Comparison of ENCODE assay signal across 28 cellular contexts in the genomic region with DNA sequence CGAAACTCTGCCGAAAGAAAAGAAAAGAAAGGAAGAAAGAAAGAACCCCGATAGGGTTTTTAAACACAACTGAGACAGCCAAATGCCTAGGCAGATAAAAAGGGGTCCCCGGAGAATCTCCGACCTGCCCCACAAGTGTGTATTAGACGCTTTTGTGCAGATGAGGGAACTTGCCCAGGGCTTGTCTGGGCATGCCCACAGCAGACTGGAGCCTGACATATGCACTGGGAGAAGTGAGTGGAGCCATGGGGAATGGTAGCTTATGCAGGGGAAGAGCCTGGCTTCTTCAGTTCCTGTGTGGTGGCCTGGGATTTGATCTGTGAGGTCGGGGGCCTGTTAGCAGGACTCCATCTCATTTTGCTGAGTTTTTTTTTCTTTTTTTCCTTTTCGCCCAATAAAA.
DNase-seq lines count a peak whose midpoint lies in the region; ATAC-seq, FAIRE-seq and TF ChIP-seq lines count a peak whose summit lies in the region.
"Had no signal": no experiment of that assay in that cellular context is flagged by ENCODE, and none has a peak within 500 bp of the region (broad histone marks: within the 10 kb centered on the region; RNA-seq: fewer than 3 reads in every experiment).

No MANE protein-coding gene starts in this region.

- H3K4me1 Mint-ChIP-seq in glutamatergic neuron (ENCODE audit: low read depth, unreplicated experiment), result peaks cover 16% of the 10 kb centered on the region
- H3K4me1 Mint-ChIP-seq: stimulated activated effector memory CD8-positive, alpha-beta T cell treated with anti-CD3 and anti-CD28 coated beads, Interleukin-12 subunit alpha, Interleukin-12 subunit beta, amount 100 ng/mL, for 72 hours had no signal

- BruUV-seq in HepG2 (replicated peaks; lab: Mats Ljungman, UMichigan), result no TSS peak

- H2AFZ ChIP-seq in HepG2 (ENCODE audit: low read length), result no peak overlapping the region

- peak overlapping the region; percentile 54 for H3K27ac ChIP-seq in HepG2 (ENCODE audit: extremely low read length, insufficient read depth, low read length)
- H3K27ac ChIP-seq in right lobe of liver, result no peak overlapping the region
- H3K27ac ChIP-seq in left lung, result no peak overlapping the region
- H3K27ac ChIP-seq: 22Rv1, cardiac muscle cell, colonic mucosa, sigmoid colon had no signal

- TF ChIP-seq EP300 in HepG2 (IDR thresholded peaks at IDR 0.05; ENCODE audit: low read depth in 2 of 2, low read length in 2 of 2) (no peak), HepG2 (CRISPR knock-in tag; IDR thresholded peaks at IDR 0.05; ENCODE audit: borderline replicate concordance) (no peak)

- H3K4me1 ChIP-seq in HepG2 (ENCODE audit: insufficient read depth, low read length) (peaks cover 91% of the 10 kb centered on the region), right lobe of liver (no peaks in the 10 kb centered on the region), left lung (no peaks in the 10 kb centered on the region)
- H3K4me1 ChIP-seq: colonic mucosa, sigmoid colon had no signal

- H3K4me3 ChIP-seq in HepG2 (replicated peaks in 1 of 3; ENCODE audit: insufficient read depth in 1 of 3, low read depth in 2 of 3, low read length in 3 of 3) (no peak overlapping the region), right lobe of liver (no peak overlapping the region), left lung (no peak overlapping the region)
- H3K4me3 ChIP-seq: cardiac muscle cell, colonic mucosa, lung, sigmoid colon had no signal

- peaks cover 3% of the 10 kb centered on the region for H3K9me3 Mint-ChIP-seq in glutamatergic neuron (ENCODE audit: unreplicated experiment)
- H3K9me3 Mint-ChIP-seq: stimulated activated effector memory CD8-positive, alpha-beta T cell treated with anti-CD3 and anti-CD28 coated beads, Interleukin-12 subunit alpha, Interleukin-12 subunit beta, amount 100 ng/mL, for 72 hours; T-cell had no signal

- H3K4me2 ChIP-seq in HepG2 (ENCODE audit: low read depth, low read length), result no peak overlapping the region

- TF ChIP-seq CTCF in HepG2 (CRISPR knock-in tag; IDR thresholded peaks at IDR 0.05), result no peak
- TF ChIP-seq CTCF in right lobe of liver (IDR thresholded peaks at IDR 0.05), result no peak
- TF ChIP-seq CTCF in glutamatergic neuron (IDR thresholded peaks at IDR 0.05; ENCODE audit: partially characterized antibody, unreplicated experiment), result no peak
- no peak for TF ChIP-seq CTCF in left lung (IDR thresholded peaks at IDR 0.05)

- no peaks in the 10 kb centered on the region for H3K27me3 Mint-ChIP-seq in glutamatergic neuron (ENCODE audit: unreplicated experiment)
- H3K27me3 Mint-ChIP-seq: progenitor cell of endocrine pancreas had no signal

- TF ChIP-seq RAD21 in HepG2 (CRISPR knock-in tag; IDR thresholded peaks at IDR 0.05), result no peak

- H3K9me3 ChIP-seq in HepG2 (ENCODE audit: low read length), result no peaks in the 10 kb centered on the region
- no peaks in the 10 kb centered on the region for H3K9me3 ChIP-seq in right lobe of liver
- H3K9me3 ChIP-seq in left lung, result no peaks in the 10 kb centered on the region
- H3K9me3 ChIP-seq: colonic mucosa, sigmoid colon had no signal

- no peak for FAIRE-seq in HepG2 (lab: Jason Lieb, UNC)
- FAIRE-seq: D721Med had no signal

- no peak overlapping the region for H3K9ac ChIP-seq in HepG2 (ENCODE audit: insufficient read depth, low read depth, low read length)

- POLR2A ChIA-PET in HepG2 (lab: Yijun Ruan, JAX), result no interaction called here

- H3K79me2 ChIP-seq in HepG2 (ENCODE audit: insufficient read depth, low read length), result peaks cover 72% of the 10 kb centered on the region

- TF ChIP-seq POLR2A in HepG2 (IDR thresholded peaks at IDR 0.05; ENCODE audit: insufficient read depth in 1 of 2, low read depth in 2 of 2, low read length in 2 of 2) (0 out of 4 replicates have a peak, but pooled peaks of 1 of the 2 experiments have one; percentile 26), right lobe of liver (IDR thresholded peaks at IDR 0.05) (no peak)

- in situ Hi-C loops in HepG2 (cut with HindIII; ENCODE audit: extremely low pct_ligation_motif_present, low pct_unique_long_range_greater_than_20kb), result no loop called here

- CTCF ChIA-PET in HepG2 (lab: Yijun Ruan, JAX; ENCODE audit: low intra/inter-chr PET ratio, low total read pairs), result no interaction called here

- no peaks in the 10 kb centered on the region for H3K36me3 Mint-ChIP-seq in glutamatergic neuron (ENCODE audit: unreplicated experiment)
- H3K36me3 Mint-ChIP-seq: stimulated activated effector memory CD8-positive, alpha-beta T cell treated with anti-CD3 and anti-CD28 coated beads, Interleukin-12 subunit alpha, Interleukin-12 subunit beta, amount 100 ng/mL, for 72 hours; T-cell had no signal

- intact Hi-C loops in HepG2 (cut with micrococcal nuclease; ENCODE audit: unreplicated experiment), result no loop called here
- intact Hi-C loops in right lobe of liver (cut with DNase I), result no loop called here
- intact Hi-C loops in left lung (cut with DNase I), result no loop called here

- H3K36me3 ChIP-seq in HepG2 (replicated peaks in 1 of 2; ENCODE audit: control insufficient read depth in 1 of 2, insufficient read depth in 2 of 2, low read length in 2 of 2) (peaks cover 6 to 28% of the 10 kb centered on the region in 2 experiments; a peak in 2 of 5 replicates), right lobe of liver (no peaks in the 10 kb centered on the region), left lung (no peaks in the 10 kb centered on the region)
- H3K36me3 ChIP-seq: cardiac muscle cell, colonic mucosa, sigmoid colon had no signal

- no peak for ATAC-seq in HepG2
- ATAC-seq in right lobe of liver, result no peak
- ATAC-seq in left lung, result no peak
- no peak for ATAC-seq in GM18517 (IDR thresholded peaks at IDR 0.05; ENCODE audit: unreplicated experiment)
- ATAC-seq: stimulated activated effector memory CD8-positive, alpha-beta T cell treated with anti-CD3 and anti-CD28 coated beads, Interleukin-12 subunit alpha, Interleukin-12 subunit beta, amount 100 ng/mL, for 72 hours; T-cell had no signal

- H3K4me3 Mint-ChIP-seq in glutamatergic neuron (ENCODE audit: unreplicated experiment), result no peak overlapping the region
- H3K4me3 Mint-ChIP-seq: stimulated activated effector memory CD8-positive, alpha-beta T cell treated with anti-CD3 and anti-CD28 coated beads, Interleukin-12 subunit alpha, Interleukin-12 subunit beta, amount 100 ng/mL, for 72 hours; T-cell had no signal

- H3K27me3 ChIP-seq in HepG2 (ENCODE audit: control insufficient read depth in 1 of 2, insufficient read depth in 2 of 2, low read length in 2 of 2) (no peaks in the 10 kb centered on the region), right lobe of liver (peaks cover 0 to 5% of the 10 kb centered on the region in 2 donors), left lung (no peaks in the 10 kb centered on the region)
- H3K27me3 ChIP-seq: cardiac muscle cell, colonic mucosa, sigmoid colon had no signal

- peak overlapping the region; percentile 36 for H3K27ac Mint-ChIP-seq in glutamatergic neuron (ENCODE audit: unreplicated experiment)
- H3K27ac Mint-ChIP-seq: progenitor cell of endocrine pancreas; stimulated activated effector memory CD8-positive, alpha-beta T cell treated with anti-CD3 and anti-CD28 coated beads, Interleukin-12 subunit alpha, Interleukin-12 subunit beta, amount 100 ng/mL, for 72 hours; T-cell had no signal

- H4K20me1 ChIP-seq in HepG2 (ENCODE audit: insufficient read depth, low read length), result peaks cover 64% of the 10 kb centered on the region

- WGBS in HepG2 (ENCODE audit: low lambda C conversion rate), result 96% methylated on average over 8 of the region's 8 CpGs
- WGBS in right lobe of liver (ENCODE audit: insufficient coverage, low coverage, low lambda C conversion rate, missing lambda C conversion rate), result 66% methylated on average over 8 of the region's 8 CpGs

- peak; percentile 36 for DNase-seq in DMS 273 (lab: John Stamatoyannopoulos, UW; ENCODE audit: unreplicated experiment)
- DNase-seq in DMS 273 treated with DMSO at 0.1 percent for 48 hours (lab: John Stamatoyannopoulos, UW), result no peak
- no peak for DNase-seq in HepG2 (ENCODE audit: low spot score)
- no peak for DNase-seq in right lobe of liver
- peak; percentile 14 for DNase-seq in glutamatergic neuron
- no peak for DNase-seq in left lung
- no peak for DNase-seq in GF-D8 (lab: John Stamatoyannopoulos, UW)
- DNase-seq: activated CD4-positive, alpha-beta T cell treated with anti-CD3 and anti-CD28 coated beads, Interleukin-2, amount 50 U/mL, for 48 hours; activated CD4-positive, CD25-positive, alpha-beta regulatory T cell; activated naive CD4-positive, alpha-beta T cell treated with anti-CD3 and anti-CD28 coated beads, Interleukin-2, amount 50 U/mL, for 16 hours; amygdala; colonic mucosa; effector memory CD4-positive, alpha-beta T cell; erythroblast; GOT3; head of caudate nucleus; NCI-H2107; NCI-H524 treated with DMSO at 0.1 percent for 48 hours; sigmoid colon; stimulated activated CD4-positive, alpha-beta T cell treated with anti-CD3 and anti-CD28 coated beads, Interleukin-4, amount 100 ng/mL, for 24 hours; T-cell had no signal

TF ChIP-seq in HepG2, 621 proteins besides CTCF, POLR2A, EP300 and RAD21 (continues in another document):
- TF ChIP-seq, protein P1, sequence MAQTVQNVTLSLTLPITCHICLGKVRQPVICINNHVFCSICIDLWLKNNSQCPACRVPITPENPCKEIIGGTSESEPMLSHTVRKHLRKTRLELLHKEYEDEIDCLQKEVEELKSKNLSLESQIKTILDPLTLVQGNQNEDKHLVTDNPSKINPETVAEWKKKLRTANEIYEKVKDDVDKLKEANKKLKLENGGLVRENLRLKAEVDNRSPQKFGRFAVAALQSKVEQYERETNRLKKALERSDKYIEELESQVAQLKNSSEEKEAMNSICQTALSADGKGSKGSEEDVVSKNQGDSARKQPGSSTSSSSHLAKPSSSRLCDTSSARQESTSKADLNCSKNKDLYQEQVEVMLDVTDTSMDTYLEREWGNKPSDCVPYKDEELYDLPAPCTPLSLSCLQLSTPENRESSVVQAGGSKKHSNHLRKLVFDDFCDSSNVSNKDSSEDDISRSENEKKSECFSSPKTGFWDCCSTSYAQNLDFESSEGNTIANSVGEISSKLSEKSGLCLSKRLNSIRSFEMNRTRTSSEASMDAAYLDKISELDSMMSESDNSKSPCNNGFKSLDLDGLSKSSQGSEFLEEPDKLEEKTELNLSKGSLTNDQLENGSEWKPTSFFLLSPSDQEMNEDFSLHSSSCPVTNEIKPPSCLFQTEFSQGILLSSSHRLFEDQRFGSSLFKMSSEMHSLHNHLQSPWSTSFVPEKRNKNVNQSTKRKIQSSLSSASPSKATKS (CRISPR knock-in tag; IDR thresholded peaks at IDR 0.05), result no peak
- TF ChIP-seq TP53 (CRISPR knock-in tag; conservative IDR thresholded peaks at IDR 0.05), result peak; percentile 96
- TF ChIP-seq TSC22D2 (CRISPR knock-in tag; IDR thresholded peaks at IDR 0.05; ENCODE audit: borderline replicate concordance), result no peak
- TF ChIP-seq JUND (CRISPR knock-in tag; IDR thresholded peaks at IDR 0.05), result no peak
- TF ChIP-seq TEAD3 (CRISPR knock-in tag; optimal IDR thresholded peaks at IDR 0.05; ENCODE audit: borderline replicate concordance), result no peak

Comparison
In these comparisons a context has a peak if more than half of its experiments do, and no peak if none do; other contexts are left out.
1. DNase-seq: peak in DMS 273 (single experiment) and glutamatergic neuron (single experiment); none in DMS 273 treated with DMSO at 0.1 percent for 48 hours (single experiment), HepG2 (single experiment), right lobe of liver (0 of 3), left lung (0 of 2) and GF-D8 (single experiment).